ENCODE assay signal across 25 cellular contexts in genomic region chr19:5232798-5233505, GRCh38.
"Had no signal": no experiment of that assay in that cellular context is flagged by ENCODE, and none has a peak within 500 bp of the region (broad histone marks: within the 10 kb centered on the region; RNA-seq: fewer than 3 reads in every experiment).

No MANE protein-coding gene starts in this region.

- H3K36me3 ChIP-seq: neural progenitor cell, upper lobe of right lung had no signal

- H3K9ac ChIP-seq: neural progenitor cell, parathyroid adenoma had no signal

- H3K4me3 Mint-ChIP-seq: activated CD8-positive, alpha-beta memory T cell treated with anti-CD3 and anti-CD28 coated beads, Interleukin-2, amount 10 ng/mL, durations not matched to agents 7 days and 5 days; activated CD8-positive, alpha-beta T cell treated with anti-CD3 and anti-CD28 coated beads, Interleukin-2, amount 10 ng/mL, durations not matched to agents 7 days and 5 days; activated naive CD4-positive, alpha-beta T cell treated with anti-CD3 and anti-CD28 coated beads, Interleukin-2, amount 50 U/mL, for 24 hours; activated naive CD8-positive, alpha-beta T cell treated with anti-CD3 and anti-CD28 coated beads, Interleukin-2, amount 50 U/mL, for 24 hours; natural killer cell; neural progenitor cell; WTC11 had no signal

- H3K9me3 Mint-ChIP-seq: activated naive CD4-positive, alpha-beta T cell treated with anti-CD3 and anti-CD28 coated beads, Interleukin-2, amount 50 U/mL, for 24 hours; activated naive CD8-positive, alpha-beta T cell treated with anti-CD3 and anti-CD28 coated beads, Interleukin-2, amount 50 U/mL, for 24 hours; activated T-helper 2 cell treated with anti-CD3 and anti-CD28 coated beads, Interferon-gamma antibody, Interleukin-2, Interleukin-4, amounts not matched to agents 10 μg/mL and 5 μg/mL and 100 μg/mL, durations not matched to agents 14 hours and 24 hours and 36 hours; natural killer cell; neural progenitor cell; WTC11 had no signal

- H3K27me3 ChIP-seq: gastroesophageal sphincter, hepatocyte, neural progenitor cell, suprapubic skin, tibial artery, upper lobe of right lung had no signal

- H3K4me1 ChIP-seq: left ventricle myocardium inferior, neural progenitor cell, parathyroid adenoma, psoas muscle, tibial artery, upper lobe of right lung had no signal

- H3K79me2 ChIP-seq: hepatocyte, parathyroid adenoma had no signal

- H3K27ac ChIP-seq: gastroesophageal sphincter, hepatocyte, left ventricle myocardium inferior, neural progenitor cell, parathyroid adenoma, psoas muscle, suprapubic skin, tibial artery, upper lobe of right lung had no signal

- H3K36me3 Mint-ChIP-seq: activated CD8-positive, alpha-beta memory T cell treated with anti-CD3 and anti-CD28 coated beads, Interleukin-2, amount 10 ng/mL, durations not matched to agents 7 days and 5 days; activated naive CD4-positive, alpha-beta T cell treated with anti-CD3 and anti-CD28 coated beads, Interleukin-2, amount 50 U/mL, for 24 hours; natural killer cell had no signal

- H3K9me3 ChIP-seq: gastroesophageal sphincter, left ventricle myocardium inferior, psoas muscle, suprapubic skin, tibial artery, upper lobe of right lung had no signal

- H3K4me3 ChIP-seq: gastroesophageal sphincter, hepatocyte, left ventricle myocardium inferior, lung, neural progenitor cell, psoas muscle, suprapubic skin, tibial artery, upper lobe of right lung had no signal

- DNase-seq: activated CD4-positive, alpha-beta T cell treated with anti-CD3 and anti-CD28 coated beads for 1 hour; activated CD8-positive, alpha-beta memory T cell treated with anti-CD3 and anti-CD28 coated beads, Interleukin-2, amount 10 ng/mL, durations not matched to agents 7 days and 5 days; activated CD8-positive, alpha-beta T cell treated with anti-CD3 and anti-CD28 coated beads, Interleukin-2, amount 10 ng/mL, durations not matched to agents 7 days and 5 days; activated naive CD8-positive, alpha-beta T cell treated with anti-CD3 and anti-CD28 coated beads, Interleukin-2, amount 50 U/mL, for 24 hours; activated T-cell treated with anti-CD3 and anti-CD28 coated beads, Interleukin-2, amount 50 U/mL, for 48 hours; central memory CD4-positive, alpha-beta T cell; left ventricle myocardium inferior; mesendoderm; natural killer cell; occipital lobe; stimulated activated CD4-positive, alpha-beta T cell treated with anti-CD3 and anti-CD28 coated beads, Interleukin-15, amount 100 ng/mL, for 24 hours; stimulated activated CD4-positive, alpha-beta T cell treated with anti-CD3 and anti-CD28 coated beads, Interleukin-2, amount 100 ng/mL, for 24 hours; stimulated activated naive CD4-positive, alpha-beta T cell; tibial artery; upper lobe of right lung had no signal

- H3K4me1 Mint-ChIP-seq: activated CD8-positive, alpha-beta memory T cell treated with anti-CD3 and anti-CD28 coated beads, Interleukin-2, amount 10 ng/mL, durations not matched to agents 7 days and 5 days; neural progenitor cell; WTC11 had no signal

- H2AFZ ChIP-seq: hepatocyte, neural progenitor cell, parathyroid adenoma had no signal

- H3K4me2 ChIP-seq: hepatocyte, neural progenitor cell had no signal

- H3K27ac Mint-ChIP-seq: activated CD8-positive, alpha-beta memory T cell treated with anti-CD3 and anti-CD28 coated beads, Interleukin-2, amount 10 ng/mL, durations not matched to agents 7 days and 5 days; activated CD8-positive, alpha-beta T cell treated with anti-CD3 and anti-CD28 coated beads, Interleukin-2, amount 10 ng/mL, durations not matched to agents 7 days and 5 days; activated naive CD4-positive, alpha-beta T cell treated with anti-CD3 and anti-CD28 coated beads, Interleukin-2, amount 50 U/mL, for 24 hours; activated naive CD8-positive, alpha-beta T cell treated with anti-CD3 and anti-CD28 coated beads, Interleukin-2, amount 50 U/mL, for 24 hours; activated T-helper 2 cell treated with anti-CD3 and anti-CD28 coated beads, Interferon-gamma antibody, Interleukin-2, Interleukin-4, amounts not matched to agents 10 μg/mL and 5 μg/mL and 100 μg/mL, durations not matched to agents 14 hours and 24 hours and 36 hours; natural killer cell; neural progenitor cell; WTC11 had no signal
